Comparison of ENCODE assay signal across 17 cellular contexts in genomic region chr9:136361757-136362449, GRCh38. TPM values are rescaled to one million over a fixed set of nuclear protein-coding genes. Genes with fewer than 3 reads are reported as not detected.
DNase-seq lines count a peak whose midpoint lies in the region; ATAC-seq and TF ChIP-seq lines count a peak whose summit lies in the region.
"Had no signal": no experiment of that assay in that cellular context is flagged by ENCODE, and none has a peak within 500 bp of the region (broad histone marks: within the 10 kb centered on the region; RNA-seq: fewer than 3 reads in every experiment).

No MANE protein-coding gene starts in this region.

- peak overlapping the region; percentile 63 for H3K9ac ChIP-seq in neuronal stem cell (ENCODE audit: low read depth, low read length, poor library complexity)

- TF ChIP-seq CTCF in BE2C (IDR thresholded peaks at IDR 0.05; ENCODE audit: low read depth, low read length) (no peak), fibroblast of villous mesenchyme (IDR thresholded peaks at IDR 0.05; ENCODE audit: insufficient read depth, low read depth, low read length) (no peak), Caco-2 (IDR thresholded peaks at IDR 0.05; ENCODE audit: insufficient read depth in 1 of 2, low read depth in 1 of 2, low read length in 1 of 2, severe bottlenecking in 1 of 2, unreplicated experiment in 1 of 2) (no peak), type B pancreatic cell (conservative IDR thresholded peaks at IDR 0.05) (no peak)

- no peaks in the 10 kb centered on the region for H3K27me3 ChIP-seq in BE2C
- H3K27me3 ChIP-seq in SJSA1 (replicated peaks): no peaks in the 10 kb centered on the region
- peaks cover 0 to 2% (median 0%) of the 10 kb centered on the region in 3 experiments for H3K27me3 ChIP-seq in neuronal stem cell (ENCODE audit: control insufficient read depth in 3 of 3, insufficient read depth in 3 of 3, low read depth in 1 of 3, low read length in 3 of 3)
- H3K27me3 ChIP-seq in Caco-2 (replicated peaks; ENCODE audit: control insufficient read depth, insufficient read depth, low read length): no peaks in the 10 kb centered on the region

- WGBS in neuronal stem cell (ENCODE audit: extremely low coverage in 2 of 2, insufficient read length in 2 of 2, insufficient replicate concordance in 1 of 2), 2 donors: no CpG with 5 or more reads among the region's 26 CpGs

- H2BK120ac ChIP-seq in neuronal stem cell (ENCODE audit: low read depth, low read length): peak overlapping the region; percentile 35

- H3K4me1 Mint-ChIP-seq in Caco-2 (ENCODE audit: low read depth, unreplicated experiment) (no peaks in the 10 kb centered on the region), type B pancreatic cell (ENCODE audit: unreplicated experiment) (peaks cover 6% of the 10 kb centered on the region)

- peak overlapping the region; percentile 92 for H3K27ac ChIP-seq in SJSA1
- H3K27ac ChIP-seq in neuronal stem cell (replicated peaks; ENCODE audit: low read length): no peak overlapping the region

- H3K27ac Mint-ChIP-seq in Caco-2 (ENCODE audit: unreplicated experiment) (no peak overlapping the region), type B pancreatic cell (no peak overlapping the region)

- no peak overlapping the region for H4K8ac ChIP-seq in neuronal stem cell (ENCODE audit: low read depth, low read length)

- POLR2A ChIA-PET in Caco-2 (lab: Charles Lee): interaction anchor here (2.1 kb wide), 1 partner anchor 16 kb away, joined by 13 read pairs; no protein-coding TSS in a partner anchor

- H2AK5ac ChIP-seq in neuronal stem cell (ENCODE audit: low read depth, low read length): peak overlapping the region; percentile 98

- no peak overlapping the region for H3K4me3 Mint-ChIP-seq in Caco-2 (ENCODE audit: unreplicated experiment)
- no peak overlapping the region for H3K4me3 Mint-ChIP-seq in type B pancreatic cell

- ATAC-seq in HG02623 (IDR thresholded peaks at IDR 0.05; ENCODE audit: unreplicated experiment): no peak
- no peak for ATAC-seq in GM19455 (IDR thresholded peaks at IDR 0.05; ENCODE audit: unreplicated experiment)

- CTCF ChIA-PET in Caco-2 (lab: Charles Lee): no interaction called here

- H2AFZ ChIP-seq in neuronal stem cell (ENCODE audit: low read length): no peak overlapping the region

- H2BK5ac ChIP-seq in neuronal stem cell (ENCODE audit: low read length): peak overlapping the region; percentile 60

- DNase-seq in BE2C (peak; percentile 56), SJSA1 (ENCODE audit: low read depth in 1 of 2, low spot score in 2 of 2) (no peak), fibroblast of villous mesenchyme (ENCODE audit: low read depth) (peak; percentile 69), neuronal stem cell (ENCODE audit: low spot score) (no peak), Caco-2 (no peak), type B pancreatic cell (ENCODE audit: extremely low spot score, unreplicated experiment) (no peak)
- DNase-seq: activated CD8-positive, alpha-beta T cell treated with anti-CD3 and anti-CD28 coated beads, Interleukin-2, amount 10 ng/mL, durations not matched to agents 7 days and 5 days; activated gamma-delta T cell treated with Interleukin-2 at 50 U/mL for 16 hours; DND-41; hypothalamus; left lung; NCI-H2081 treated with DMSO at 0.1 percent for 48 hours; NCI-H82; tibial artery had no signal

- peak overlapping the region; percentile 84 for H2BK12ac ChIP-seq in neuronal stem cell (ENCODE audit: low read length)

- no peak overlapping the region for H4K91ac ChIP-seq in neuronal stem cell (ENCODE audit: low read depth, low read length, poor library complexity)

- H3K9me3 Mint-ChIP-seq in Caco-2 (ENCODE audit: unreplicated experiment) (no peaks in the 10 kb centered on the region), type B pancreatic cell (no peaks in the 10 kb centered on the region)

- intact Hi-C loops in Caco-2 (cut with micrococcal nuclease; ENCODE audit: unreplicated experiment): loop anchor here (5.0 kb wide), 2 partner anchors 35 kb away; partner anchors contain the start of gene GPSM1

- H3K79me1 ChIP-seq in neuronal stem cell (ENCODE audit: low read depth, low read length): peaks cover 13% of the 10 kb centered on the region

- no peak overlapping the region for H3K4me2 ChIP-seq in neuronal stem cell (ENCODE audit: insufficient read depth, low read length, poor library complexity, severe bottlenecking)

- H3K36me3 Mint-ChIP-seq in Caco-2 (ENCODE audit: insufficient read depth, unreplicated experiment) (peaks cover 60% of the 10 kb centered on the region), type B pancreatic cell (no peaks in the 10 kb centered on the region)

- H3K23ac ChIP-seq in neuronal stem cell (ENCODE audit: low read depth, low read length, poor library complexity): peak overlapping the region; percentile 59

- H3K9me3 ChIP-seq in BE2C (no peaks in the 10 kb centered on the region), SJSA1 (replicated peaks) (peaks cover 7% of the 10 kb centered on the region), neuronal stem cell (replicated peaks in 1 of 2; ENCODE audit: control insufficient read depth in 2 of 2, insufficient read depth in 1 of 2, low read depth in 1 of 2, low read length in 2 of 2) (peaks cover 0 to 3% of the 10 kb centered on the region in 2 donors), Caco-2 (no peaks in the 10 kb centered on the region)
- H3K9me3 ChIP-seq: left lung, tibial artery had no signal

- peak overlapping the region; percentile 62 for H2BK15ac ChIP-seq in neuronal stem cell (ENCODE audit: low read length)

- peaks cover 8% of the 10 kb centered on the region; the same call in 1 of the 2 replicates for H3K36me3 ChIP-seq in BE2C
- peaks cover 58% of the 10 kb centered on the region for H3K36me3 ChIP-seq in SJSA1
- H3K36me3 ChIP-seq in neuronal stem cell (replicated peaks in 1 of 2; ENCODE audit: control insufficient read depth in 2 of 2, insufficient read depth in 2 of 2, low read length in 2 of 2): peaks cover 4 to 32% of the 10 kb centered on the region in 2 donors
- no peaks in the 10 kb centered on the region; the same call in 1 of the 2 replicates for H3K36me3 ChIP-seq in Caco-2 (ENCODE audit: control insufficient read depth, insufficient read depth, low read length)

- H3K4me1 ChIP-seq in BE2C (peaks cover 44% of the 10 kb centered on the region), SJSA1 (replicated peaks) (peaks cover 51% of the 10 kb centered on the region), neuronal stem cell (ENCODE audit: control insufficient read depth in 2 of 2, insufficient read depth in 1 of 2, low read depth in 1 of 2, low read length in 2 of 2) (peaks cover 6 to 7% of the 10 kb centered on the region in 2 donors), Caco-2 (peaks cover 7% of the 10 kb centered on the region)

- BruUV-seq in Caco-2 (replicated peaks; lab: Mats Ljungman, UMichigan): no TSS peak

- H3K4ac ChIP-seq in neuronal stem cell (ENCODE audit: low read length): no peak overlapping the region

- H3K4me3 ChIP-seq in BE2C (ENCODE audit: low read depth, low read length) (no peak overlapping the region), SJSA1 (no peak overlapping the region), fibroblast of villous mesenchyme (ENCODE audit: low read depth, low read length) (no peak overlapping the region), neuronal stem cell (ENCODE audit: low read length in 2 of 2) (peak overlapping the region in 1 of 2 donors; percentile 18), Caco-2 (ENCODE audit: low read depth, low read length) (no peak overlapping the region)

- no peak overlapping the region for H3K18ac ChIP-seq in neuronal stem cell (ENCODE audit: low read length)

- H3K27me3 Mint-ChIP-seq in Caco-2 (ENCODE audit: insufficient read depth, unreplicated experiment) (no peaks in the 10 kb centered on the region), type B pancreatic cell (no peaks in the 10 kb centered on the region)
- H3K27me3 Mint-ChIP-seq: B cell had no signal

- H3K14ac ChIP-seq in neuronal stem cell (ENCODE audit: low read length): no peak overlapping the region

RNA-seq across cellular contexts. Expression of gene DNLZ, which starts 1.6 kb away (rescaled TPM):
- 95.7 TPM for polyA plus RNA-seq in BE2C (2012; ENCODE audit: insufficient read depth, insufficient read length, low read depth)
- 43.0 and 79.2 TPM in 2 replicates for total RNA-seq in SJSA1 (2014; rRNA removed; shearing (Covaris generic))
- total RNA-seq in fibroblast of villous mesenchyme (8.2 and 17.4 TPM in 2 replicates), Caco-2 (2022) (27.1 and 29.1 TPM in 2 replicates), type B pancreatic cell (ENCODE audit: low replicate concordance) (10.4 and 14.0 TPM in 2 replicates)
- polyA plus RNA-seq in neuronal stem cell (2013, experiment 1 of 2): 6.7 TPM
- 6.9 TPM for polyA plus RNA-seq in neuronal stem cell (2013, experiment 2 of 2)

RNA-seq across cellular contexts. Expression of gene CARD9, which starts 11.6 kb away (rescaled TPM):
- 47.9 TPM for polyA plus RNA-seq in BE2C (2012; ENCODE audit: insufficient read depth, insufficient read length, low read depth)
- total RNA-seq in SJSA1 (2014; rRNA removed; shearing (Covaris generic)): 0.16 and 0.32 TPM in 2 replicates
- total RNA-seq in fibroblast of villous mesenchyme (14.7 and 20.0 TPM in 2 replicates), Caco-2 (2022) (1.7 and 2.6 TPM in 2 replicates), type B pancreatic cell (ENCODE audit: low replicate concordance) (2.0 and 2.6 TPM in 2 replicates)
- polyA plus RNA-seq in neuronal stem cell (2013, experiment 1 of 2): 0.14 TPM
- 0.17 TPM for polyA plus RNA-seq in neuronal stem cell (2013, experiment 2 of 2)

RNA-seq across cellular contexts. Expression of gene GPSM1, which starts 34.6 kb away (rescaled TPM):
- 131 TPM for polyA plus RNA-seq in BE2C (2012; ENCODE audit: insufficient read depth, insufficient read length, low read depth)
- 63.0 and 90.4 TPM in 2 replicates for total RNA-seq in SJSA1 (2014; rRNA removed; shearing (Covaris generic))
- total RNA-seq in fibroblast of villous mesenchyme: 54.8 and 72.5 TPM in 2 replicates
- 37.4 TPM for polyA plus RNA-seq in neuronal stem cell (2013, experiment 1 of 2)
- polyA plus RNA-seq in neuronal stem cell (2013, experiment 2 of 2): 37.2 TPM
- total RNA-seq in Caco-2 (2022): 25.7 and 26.5 TPM in 2 replicates
- 29.2 and 56.2 TPM in 2 replicates for total RNA-seq in type B pancreatic cell (ENCODE audit: low replicate concordance)

RNA-seq across cellular contexts. Expression of gene SNAPC4, which starts 38.1 kb away (rescaled TPM):
- polyA plus RNA-seq in BE2C (2012; ENCODE audit: insufficient read depth, insufficient read length, low read depth): 56.9 TPM
- 3.7 and 6.3 TPM in 2 replicates for total RNA-seq in SJSA1 (2014; rRNA removed; shearing (Covaris generic))
- total RNA-seq in fibroblast of villous mesenchyme (9.0 and 11.7 TPM in 2 replicates), Caco-2 (2022) (15.3 and 17.2 TPM in 2 replicates), type B pancreatic cell (ENCODE audit: low replicate concordance) (14.4 and 15.7 TPM in 2 replicates)
- polyA plus RNA-seq in neuronal stem cell (2013, experiment 1 of 2): 7.2 TPM
- 7.1 TPM for polyA plus RNA-seq in neuronal stem cell (2013, experiment 2 of 2)

RNA-seq across cellular contexts. Expression of gene ENTR1, which starts 48.5 kb away (rescaled TPM):
- 253 TPM for polyA plus RNA-seq in BE2C (2012; ENCODE audit: insufficient read depth, insufficient read length, low read depth)
- 25.3 and 34.8 TPM in 2 replicates for total RNA-seq in SJSA1 (2014; rRNA removed; shearing (Covaris generic))
- 34.5 and 40.3 TPM in 2 replicates for total RNA-seq in fibroblast of villous mesenchyme
- 53.7 TPM for polyA plus RNA-seq in neuronal stem cell (2013, experiment 1 of 2)
- 51.2 TPM for polyA plus RNA-seq in neuronal stem cell (2013, experiment 2 of 2)
- total RNA-seq in Caco-2 (2022): 85.2 and 92.6 TPM in 2 replicates
- total RNA-seq in type B pancreatic cell (ENCODE audit: low replicate concordance): 49.4 and 77.9 TPM in 2 replicates

Comparison
In these comparisons a context has a peak if more than half of its experiments do, and no peak if none do; other contexts are left out.
1. DNase-seq: peak in BE2C (single experiment) and fibroblast of villous mesenchyme (single experiment); none in SJSA1 (0 of 2), neuronal stem cell (single experiment), Caco-2 (0 of 2) and type B pancreatic cell (single experiment).